In genomic region chr4:168740686-168741085, GRCh38 we compare ENCODE assay signal across 16 cellular contexts.
"Had no signal": no experiment of that assay in that cellular context is flagged by ENCODE, and none has a peak within 500 bp of the region (broad histone marks: within the 10 kb centered on the region; RNA-seq: fewer than 3 reads in every experiment).

No MANE protein-coding gene starts in this region.

- H3K9me3 ChIP-seq: esophagus muscularis mucosa, neutrophil, stomach had no signal

- DNase-seq: cortex of kidney; dorsolateral prefrontal cortex; effector CD8-positive, alpha-beta T cell; foreskin melanocyte; head of caudate nucleus; hippocampal formation; mesendoderm; naive thymus-derived CD4-positive, alpha-beta T cell; posterior cingulate gyrus; stimulated activated CD4-positive, alpha-beta T cell treated with anti-CD3 and anti-CD28 coated beads, Interleukin-12 subunit alpha, Interleukin-12 subunit beta, amount 100 ng/mL, for 4 hours; stimulated activated naive CD4-positive, alpha-beta T cell; stomach; substantia nigra had no signal

- H3K27me3 ChIP-seq: esophagus muscularis mucosa, neutrophil, stomach had no signal

- H3K36me3 ChIP-seq: esophagus muscularis mucosa, neutrophil, stomach had no signal

- H3K27ac ChIP-seq: dorsolateral prefrontal cortex, epithelial cell of prostate, esophagus muscularis mucosa, neutrophil, stomach had no signal

- H3K4me3 ChIP-seq: dorsolateral prefrontal cortex, esophagus muscularis mucosa, stomach had no signal

- ATAC-seq: naive thymus-derived CD4-positive, alpha-beta T cell had no signal
